In genomic region chr7:92460109-92460508, GRCh38 we compare ENCODE assay signal across 24 cellular contexts. TPM values are rescaled to one million over a fixed set of nuclear protein-coding genes. Genes with fewer than 3 reads are reported as not detected.
DNase-seq lines count a peak whose midpoint lies in the region; ATAC-seq and TF ChIP-seq lines count a peak whose summit lies in the region.
"Had no signal": no experiment of that assay in that cellular context is flagged by ENCODE, and none has a peak within 500 bp of the region (broad histone marks: within the 10 kb centered on the region; RNA-seq: fewer than 3 reads in every experiment).

No MANE protein-coding gene starts in this region.

- WGBS in mammary epithelial cell (ENCODE audit: low coverage, missing lambda C conversion rate): 40% methylated on average over 2 of the region's 2 CpGs
- 66 to 78% methylated on average over 2 of the region's 2 CpGs for WGBS in aorta, 2 donors

- peak; percentile 23 for DNase-seq in DMS79 treated with DMSO at 0.1 percent for 48 hours (lab: John Stamatoyannopoulos, UW)
- DNase-seq in PC-3: peak; percentile 78
- DNase-seq in mammary epithelial cell: peak; percentile 55
- no peak for DNase-seq in neural progenitor cell (ENCODE audit: low spot score)
- DNase-seq in stimulated activated effector memory CD8-positive, alpha-beta T cell treated with anti-CD3 and anti-CD28 coated beads, Interleukin-12 subunit alpha, Interleukin-12 subunit beta, amount 100 ng/mL, for 72 hours (ENCODE audit: low spot score in 2 of 2): no peak
- no peak for DNase-seq in AG20443 (ENCODE audit: low spot score)
- no peak for DNase-seq in aorta
- DNase-seq: C1 segment of cervical spinal cord, GF-D8, IMR-90, Karpas-422, MM.1S, NCI-H1092, NCI-H1436 treated with DMSO at 0.1 percent for 48 hours, NCI-H2081 treated with DMSO at 0.1 percent for 48 hours, NCI-H748 treated with DMSO at 0.1 percent for 48 hours, OCI-M1, SIG-M5 had no signal

- CTCF ChIA-PET in PC-3 (lab: Charles Lee) (interaction anchor here (1.9 kb wide), 1 partner anchor 13 kb away, joined by 6 read pairs; the partner anchor contains the start of gene GATAD1), mammary epithelial cell (lab: Charles Lee; ENCODE audit: low non-redundant PET) (interaction anchor here (0.7 kb wide), 1 partner anchor 12 kb away, joined by 7 read pairs; no protein-coding TSS in a partner anchor)

- in situ Hi-C loops in mammary epithelial cell (cut with MboI; ENCODE audit: low sequenced_read_pairs in 2 of 2): no loop called here

- no peak overlapping the region for H3K27ac ChIP-seq in PC-3 (ENCODE audit: low read length)
- H3K27ac ChIP-seq in mammary epithelial cell (ENCODE audit: insufficient read depth, low read depth, low read length): no peak overlapping the region
- H3K27ac ChIP-seq in neural progenitor cell: peak overlapping the region; percentile 49
- no peak overlapping the region for H3K27ac ChIP-seq in aorta (ENCODE audit: low read depth in 1 of 2, low read length in 2 of 2)

- peaks cover 23% of the 10 kb centered on the region for H3K4me1 ChIP-seq in PC-3 (ENCODE audit: insufficient read depth, low read length)
- peaks cover 14% of the 10 kb centered on the region for H3K4me1 ChIP-seq in mammary epithelial cell (ENCODE audit: insufficient read depth, low read length)
- H3K4me1 ChIP-seq in neural progenitor cell: no peaks in the 10 kb centered on the region
- no peaks in the 10 kb centered on the region for H3K4me1 ChIP-seq in aorta (ENCODE audit: control insufficient read depth in 1 of 2, insufficient read depth in 2 of 2, low read length in 2 of 2)
- H3K4me1 ChIP-seq: HAP-1 had no signal

- TF ChIP-seq CTCF in PC-3 (conservative IDR thresholded peaks at IDR 0.05; ENCODE audit: low read depth, low read length) (no peak), mammary epithelial cell (conservative IDR thresholded peaks at IDR 0.05 in 1 of 2, IDR thresholded peaks at IDR 0.05 in 1 of 2; ENCODE audit: extremely low read depth in 1 of 2, insufficient read depth in 1 of 2, low read depth in 1 of 2, low read length in 2 of 2) (no peak), neural progenitor cell (IDR thresholded peaks at IDR 0.05) (no peak)

- H3K27me3 ChIP-seq in PC-3 (ENCODE audit: low read length) (no peaks in the 10 kb centered on the region), mammary epithelial cell (ENCODE audit: insufficient read depth, low read length) (no peaks in the 10 kb centered on the region), neural progenitor cell (no peaks in the 10 kb centered on the region), aorta (ENCODE audit: control insufficient read depth in 1 of 2, insufficient read depth in 2 of 2, low read length in 1 of 2) (no peaks in the 10 kb centered on the region)

- POLR2A ChIA-PET in PC-3 (lab: Charles Lee; ENCODE audit: unreplicated experiment): no interaction called here

- H3K4me2 ChIP-seq in PC-3 (ENCODE audit: low read length): peak overlapping the region; percentile 14
- no peak overlapping the region for H3K4me2 ChIP-seq in mammary epithelial cell (ENCODE audit: insufficient read depth, low read depth, low read length)
- H3K4me2 ChIP-seq in neural progenitor cell: no peak overlapping the region

- peaks cover 19% of the 10 kb centered on the region for H3K36me3 Mint-ChIP-seq in neural progenitor cell
- H3K36me3 Mint-ChIP-seq in stimulated activated effector memory CD8-positive, alpha-beta T cell treated with anti-CD3 and anti-CD28 coated beads, Interleukin-12 subunit alpha, Interleukin-12 subunit beta, amount 100 ng/mL, for 72 hours: peaks cover 31% of the 10 kb centered on the region

- H4K20me1 ChIP-seq in PC-3 (ENCODE audit: low read length) (no peaks in the 10 kb centered on the region), mammary epithelial cell (ENCODE audit: insufficient read depth, low read length) (no peaks in the 10 kb centered on the region), neural progenitor cell (ENCODE audit: low read depth) (no peaks in the 10 kb centered on the region)

- intact Hi-C loops in PC-3 (cut with micrococcal nuclease): loop anchor here (1.0 kb wide), 2 partner anchors 12 to 36 kb away; no protein-coding TSS in a partner anchor
- intact Hi-C loops in mammary epithelial cell (cut with micrococcal nuclease): loop anchor here (5.0 to 10.0 kb wide), 2 partner anchors 578 to 595 kb away; partner anchors contain the start of gene MTERF1
- intact Hi-C loops in aorta (cut with DNase I): no loop called here

- H3K79me2 ChIP-seq in PC-3 (ENCODE audit: low read length) (no peaks in the 10 kb centered on the region), mammary epithelial cell (ENCODE audit: insufficient read depth, low read length) (no peaks in the 10 kb centered on the region), neural progenitor cell (ENCODE audit: low read depth) (no peaks in the 10 kb centered on the region)

- H3K27me3 Mint-ChIP-seq in neural progenitor cell (ENCODE audit: insufficient read depth, low read depth): no peaks in the 10 kb centered on the region

- H3K9ac ChIP-seq in PC-3 (ENCODE audit: low read length) (no peak overlapping the region), mammary epithelial cell (ENCODE audit: insufficient read depth, low read length) (no peak overlapping the region), neural progenitor cell (no peak overlapping the region)

- H3K9me2 ChIP-seq in PC-3 (replicated peaks; ENCODE audit: low read length): no peaks in the 10 kb centered on the region

- H3K4me3 Mint-ChIP-seq in neural progenitor cell: no peak overlapping the region
- no peak overlapping the region for H3K4me3 Mint-ChIP-seq in stimulated activated effector memory CD8-positive, alpha-beta T cell treated with anti-CD3 and anti-CD28 coated beads, Interleukin-12 subunit alpha, Interleukin-12 subunit beta, amount 100 ng/mL, for 72 hours

- H3K9me3 ChIP-seq in PC-3 (ENCODE audit: low read length) (no peaks in the 10 kb centered on the region), mammary epithelial cell (replicated peaks; ENCODE audit: insufficient read depth, low read length) (no peaks in the 10 kb centered on the region), neural progenitor cell (ENCODE audit: low read depth) (no peaks in the 10 kb centered on the region), aorta (ENCODE audit: control insufficient read depth, low read length) (no peaks in the 10 kb centered on the region)
- H3K9me3 ChIP-seq: HAP-1 had no signal

- no peak overlapping the region for H3K4me3 ChIP-seq in PC-3 (ENCODE audit: low read length)
- H3K4me3 ChIP-seq in mammary epithelial cell (replicated peaks in 1 of 3; ENCODE audit: insufficient read depth in 1 of 3, low read depth in 2 of 3, low read length in 3 of 3): no peak overlapping the region
- no peak overlapping the region for H3K4me3 ChIP-seq in neural progenitor cell
- no peak overlapping the region for H3K4me3 ChIP-seq in aorta (ENCODE audit: low read length in 2 of 2)
- H3K4me3 ChIP-seq: HAP-1 had no signal

- BruUV-seq in PC-3 (replicated peaks; lab: Mats Ljungman, UMichigan): no TSS peak
- BruUV-seq in mammary epithelial cell (replicated peaks; lab: Mats Ljungman, UMichigan): no TSS peak

- H2AFZ ChIP-seq in PC-3 (ENCODE audit: low read length) (no peak overlapping the region), mammary epithelial cell (ENCODE audit: low read depth, low read length) (no peak overlapping the region), neural progenitor cell (replicated peaks) (no peak overlapping the region)

- dilution Hi-C loops in mammary epithelial cell (cut with HindIII; ENCODE audit: low sequenced_read_pairs): no loop called here

- H3F3A ChIP-seq in PC-3 (ENCODE audit: low read length, unreplicated experiment): no peaks in the 10 kb centered on the region
- peaks cover 29% of the 10 kb centered on the region for H3F3A ChIP-seq in neural progenitor cell (ENCODE audit: low read depth)

- H3K9me3 Mint-ChIP-seq in neural progenitor cell: no peaks in the 10 kb centered on the region
- no peaks in the 10 kb centered on the region for H3K9me3 Mint-ChIP-seq in stimulated activated effector memory CD8-positive, alpha-beta T cell treated with anti-CD3 and anti-CD28 coated beads, Interleukin-12 subunit alpha, Interleukin-12 subunit beta, amount 100 ng/mL, for 72 hours

- peak; percentile 87 for ATAC-seq in PC-3
- no peak for ATAC-seq in GM19035 (IDR thresholded peaks at IDR 0.05; ENCODE audit: unreplicated experiment)
- no peak for ATAC-seq in stimulated activated effector memory CD8-positive, alpha-beta T cell treated with anti-CD3 and anti-CD28 coated beads, Interleukin-12 subunit alpha, Interleukin-12 subunit beta, amount 100 ng/mL, for 72 hours
- no peak for ATAC-seq in aorta (ENCODE audit: low FRiP score)

- H3K36me3 ChIP-seq in PC-3 (ENCODE audit: low read depth, low read length) (peaks cover 10% of the 10 kb centered on the region), mammary epithelial cell (ENCODE audit: insufficient read depth, low read length) (peaks cover 10% of the 10 kb centered on the region), neural progenitor cell (peaks cover 8% of the 10 kb centered on the region), aorta (ENCODE audit: control insufficient read depth in 1 of 2, insufficient read depth in 2 of 2, low read length in 1 of 2) (peaks cover 0 to 5% of the 10 kb centered on the region in 2 donors)

- H3K27ac Mint-ChIP-seq in neural progenitor cell: no peak overlapping the region
- H3K27ac Mint-ChIP-seq in stimulated activated effector memory CD8-positive, alpha-beta T cell treated with anti-CD3 and anti-CD28 coated beads, Interleukin-12 subunit alpha, Interleukin-12 subunit beta, amount 100 ng/mL, for 72 hours: no peak overlapping the region

- H3K4me1 Mint-ChIP-seq in neural progenitor cell: peaks cover 4% of the 10 kb centered on the region
- H3K4me1 Mint-ChIP-seq in stimulated activated effector memory CD8-positive, alpha-beta T cell treated with anti-CD3 and anti-CD28 coated beads, Interleukin-12 subunit alpha, Interleukin-12 subunit beta, amount 100 ng/mL, for 72 hours: no peaks in the 10 kb centered on the region

RNA-seq across cellular contexts. Expression of gene GATAD1, which starts 12.8 kb away (rescaled TPM):
- total RNA-seq in PC-3 (2014; rRNA removed) (15.8 and 20.0 TPM in 2 replicates), mammary epithelial cell (10 to 100 TPM; 26.2 to 30.2 TPM), neural progenitor cell (ENCODE audit: low replicate concordance) (46.8 and 56.5 TPM in 2 replicates), aorta (10 to 100 TPM; 34.3 to 48.7 TPM)
- polyA plus RNA-seq in mammary epithelial cell (13.5 TPM), aorta (10 to 100 TPM; 14.3 to 49.5 TPM)
- polyA minus RNA-seq in mammary epithelial cell: 42.2 TPM

RNA-seq across cellular contexts. Expression of gene ERVW-1, which starts 17.6 kb away (rescaled TPM):
- total RNA-seq in PC-3 (2014; rRNA removed): not detected in 2 replicates
- not detected for total RNA-seq in mammary epithelial cell
- not detected for polyA plus RNA-seq in mammary epithelial cell
- polyA minus RNA-seq in mammary epithelial cell: 4.5 TPM
- not detected in 2 replicates for total RNA-seq in neural progenitor cell (ENCODE audit: low replicate concordance)
- total RNA-seq in aorta: not detected
- polyA plus RNA-seq in aorta: not detected
- total RNA-seq: Daoy, HT1080, IMR-90, NCI-H460, RPMI7951 had no signal
- polyA plus RNA-seq: IMR-90 had no signal

Comparison
In these comparisons a context has a peak if more than half of its experiments do, and no peak if none do; other contexts are left out.
1. DNase-seq: peak in DMS79 treated with DMSO at 0.1 percent for 48 hours (single experiment), PC-3 (single experiment) and mammary epithelial cell (single experiment); none in neural progenitor cell (single experiment), stimulated activated effector memory CD8-positive, alpha-beta T cell treated with anti-CD3 and anti-CD28 coated beads, Interleukin-12 subunit alpha, Interleukin-12 subunit beta, amount 100 ng/mL, for 72 hours (0 of 2), AG20443 (single experiment) and aorta (0 of 2).
2. intact Hi-C loops: an anchor here in PC-3 (1.0 kb wide) and mammary epithelial cell (5.0 to 10.0 kb wide); none called in aorta.